30 cellular contexts compared by ENCODE assay signal in genomic region chr5:126220725-126221124, GRCh38.
"Had no signal": no experiment of that assay in that cellular context is flagged by ENCODE, and none has a peak within 500 bp of the region (broad histone marks: within the 10 kb centered on the region; RNA-seq: fewer than 3 reads in every experiment).

No MANE protein-coding gene starts in this region.

- ATAC-seq: left lobe of liver; natural killer cell; pancreas; right lobe of liver; stimulated activated naive B cell treated with anti-CD40 and anti-IgM and Interleukin-4, amounts not matched to agents 10 μg/mL and 1 μg/mL and 100 μg/mL, for 72 hours; stimulated activated naive CD8-positive, alpha-beta T cell treated with anti-CD3 and anti-CD28 coated beads, Interleukin-15, Interleukin-2, amounts not matched to agents 100 U/mL and 50 U/mL, for 24 hours had no signal

- H3K4me1 ChIP-seq: heart left ventricle, pancreas, prostate gland, right lobe of liver, stomach, testis, thyroid gland, transverse colon, upper lobe of left lung had no signal

- H3K27ac Mint-ChIP-seq: immature natural killer cell; mesothelial cell of epicardium; naive B cell; natural killer cell; nephron progenitor cell; stimulated activated naive B cell treated with anti-CD40 and anti-IgM and Interleukin-4, amounts not matched to agents 10 μg/mL and 1 μg/mL and 100 μg/mL, for 72 hours had no signal

- DNase-seq: glutamatergic neuron; heart left ventricle; hypothalamus; immature natural killer cell; mesendoderm; naive B cell; natural killer cell; nephron progenitor cell; nucleus accumbens; retina; right lobe of liver; stimulated activated CD4-positive, alpha-beta T cell treated with anti-CD3 and anti-CD28 coated beads, Interleukin-1b, Interleukin-23, amount 100 ng/mL, for 48 hours; stimulated activated CD4-positive, alpha-beta T cell treated with anti-CD3 and anti-CD28 coated beads, Interleukin-2, amount 100 ng/mL, for 48 hours; stimulated activated CD4-positive, alpha-beta T cell treated with anti-CD3 and anti-CD28 coated beads, Interleukin-4, amount 100 ng/mL, for 4 hours; stimulated activated CD8-positive, alpha-beta memory T cell treated with anti-CD3 and anti-CD28 coated beads, Interleukin-4, amount 100 ng/mL, for 48 hours; stimulated activated naive B cell treated with anti-CD40 and anti-IgM and Interleukin-4, amounts not matched to agents 10 μg/mL and 1 μg/mL and 100 μg/mL, for 72 hours; stimulated activated naive CD8-positive, alpha-beta T cell treated with anti-CD3 and anti-CD28 coated beads, Interleukin-15, Interleukin-2, amounts not matched to agents 100 U/mL and 50 U/mL, for 24 hours; stomach; testis; thyroid gland; transverse colon had no signal

- H3K36me3 ChIP-seq: heart left ventricle, pancreas, prostate gland, right lobe of liver, stomach, thyroid gland, transverse colon, upper lobe of left lung had no signal

- H3K4me3 Mint-ChIP-seq: immature natural killer cell; mesothelial cell of epicardium; natural killer cell; nephron progenitor cell; stimulated activated naive B cell treated with anti-CD40 and anti-IgM and Interleukin-4, amounts not matched to agents 10 μg/mL and 1 μg/mL and 100 μg/mL, for 72 hours had no signal

- H3K36me3 Mint-ChIP-seq: immature natural killer cell; naive B cell; natural killer cell; stimulated activated naive B cell treated with anti-CD40 and anti-IgM and Interleukin-4, amounts not matched to agents 10 μg/mL and 1 μg/mL and 100 μg/mL, for 72 hours had no signal

- FAIRE-seq: islet of Langerhans, pancreas, urothelium cell line had no signal

- H3K4me3 ChIP-seq: heart left ventricle, lung, pancreas, prostate gland, right lobe of liver, smooth muscle cell, stomach, testis, thyroid gland, transverse colon, upper lobe of left lung had no signal

- H3K9me3 ChIP-seq: pancreas, prostate gland, right lobe of liver, testis, thyroid gland, transverse colon, upper lobe of left lung had no signal

- H3K4me1 Mint-ChIP-seq: immature natural killer cell; mesothelial cell of epicardium; naive B cell; natural killer cell; nephron progenitor cell; stimulated activated naive B cell treated with anti-CD40 and anti-IgM and Interleukin-4, amounts not matched to agents 10 μg/mL and 1 μg/mL and 100 μg/mL, for 72 hours had no signal

- H3K27ac ChIP-seq: heart left ventricle, pancreas, prostate gland, right lobe of liver, stomach, testis, thyroid gland, transverse colon, upper lobe of left lung had no signal
